In the genomic region with DNA sequence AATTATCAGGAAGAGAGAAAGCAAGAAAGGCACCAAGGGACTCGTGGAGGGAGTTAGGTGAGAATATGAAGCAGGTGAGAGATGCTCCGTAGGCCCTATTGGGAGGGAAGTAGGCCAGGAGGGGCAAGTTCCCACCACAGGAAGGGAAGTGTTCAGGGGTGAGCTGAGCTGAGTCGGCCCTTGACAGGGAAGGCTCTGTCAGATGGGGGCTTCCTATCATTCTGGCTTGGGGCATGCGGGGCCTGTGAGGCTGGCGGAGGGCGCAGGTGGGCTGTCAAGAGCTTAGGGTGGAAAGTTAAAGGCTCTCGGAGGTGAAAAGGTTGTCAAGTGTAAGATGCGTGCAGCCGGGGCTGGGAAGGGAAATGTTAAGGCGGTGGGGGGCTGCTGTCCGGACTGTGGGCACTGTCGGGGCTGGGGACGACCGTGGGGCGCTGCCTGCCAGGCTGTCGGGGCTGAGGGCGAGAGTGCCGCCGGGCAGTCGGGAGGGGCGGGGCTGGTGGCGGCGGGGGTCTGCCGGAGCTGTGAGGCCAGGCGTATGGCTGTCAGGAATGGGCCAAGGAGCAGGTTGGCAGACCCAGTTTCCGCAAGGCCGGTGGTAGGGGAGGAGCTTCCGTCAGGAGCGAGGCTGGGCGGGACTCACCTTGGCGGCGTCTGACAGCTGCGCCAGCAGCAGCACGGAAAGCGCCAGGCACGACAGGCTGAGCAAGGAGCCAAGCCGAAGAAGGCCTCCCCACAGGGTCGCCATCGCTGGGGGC, we compare ENCODE assay signal across 8 cellular contexts. TPM values are rescaled to one million over a fixed set of nuclear protein-coding genes. Genes with fewer than 3 reads are reported as not detected.
A peak's percentile ranks its signal among the peaks of the same experiment; 100 is the strongest.
DNase-seq lines count a peak whose midpoint lies in the region; ATAC-seq and TF ChIP-seq lines count a peak whose summit lies in the region.

No MANE protein-coding gene starts in this region.

- no peaks in the 10 kb centered on the region for H3K9me3 Mint-ChIP-seq in activated CD8-positive, alpha-beta T cell treated with anti-CD3 and anti-CD28 coated beads, Interleukin-2, amount 10 ng/mL, durations not matched to agents 7 days and 5 days (ENCODE audit: insufficient read depth)

- H3K4me1 ChIP-seq in mesodermal cell (ENCODE audit: control insufficient read depth, insufficient read depth, low read length, poor library complexity, severe bottlenecking): peaks cover 12% of the 10 kb centered on the region

- no peak for DNase-seq in BJ (ENCODE audit: low read depth)
- DNase-seq in NCI-H69 (lab: John Stamatoyannopoulos, UW): peak; percentile 94
- peak; percentile 86 for DNase-seq in activated CD8-positive, alpha-beta T cell treated with anti-CD3 and anti-CD28 coated beads, Interleukin-2, amount 10 ng/mL, durations not matched to agents 7 days and 5 days
- DNase-seq in effector CD4-positive, alpha-beta T cell: peak; percentile 60
- DNase-seq in stimulated activated CD8-positive, alpha-beta memory T cell treated with anti-CD3 and anti-CD28 coated beads, Interleukin-4, amount 100 ng/mL, for 1 hour (ENCODE audit: low read depth in 2 of 2, low spot score in 1 of 2): peak; percentile 58

- no peak for TF ChIP-seq CTCF in BJ (IDR thresholded peaks at IDR 0.05; ENCODE audit: insufficient read depth, low read depth, low read length)

- H3K36me3 ChIP-seq in BJ (ENCODE audit: control insufficient read depth, insufficient read depth, low read length): peaks cover 2% of the 10 kb centered on the region
- H3K36me3 ChIP-seq in mesodermal cell (ENCODE audit: control insufficient read depth, insufficient read depth, low read length): no peaks in the 10 kb centered on the region

- H3K27ac Mint-ChIP-seq in activated CD8-positive, alpha-beta T cell treated with anti-CD3 and anti-CD28 coated beads, Interleukin-2, amount 10 ng/mL, durations not matched to agents 7 days and 5 days: peak overlapping the region; percentile 94

- peak overlapping the region; percentile 90 for H3K4me3 ChIP-seq in BJ (ENCODE audit: low read depth, low read length)
- peak overlapping the region; percentile 76 for H3K4me3 ChIP-seq in mesodermal cell (ENCODE audit: extremely low read depth, insufficient read depth, low read length, poor library complexity, severe bottlenecking)

- H3K27me3 ChIP-seq in BJ (ENCODE audit: control insufficient read depth, insufficient read depth, low read length): no peaks in the 10 kb centered on the region

- CTCF ChIA-PET in BJ (lab: Yijun Ruan, JAX): interaction anchor here (0.9 to 1.6 kb wide), 5 partner anchors 49 to 174 kb away, joined by 3 to 5 read pairs (median 4); no protein-coding TSS in a partner anchor
- CTCF ChIA-PET in activated CD8-positive, alpha-beta T cell treated with anti-CD3 and anti-CD28 coated beads, Interleukin-2, amount 10 ng/mL, durations not matched to agents 7 days and 5 days (lab: Charles Lee): interaction anchor here (1.4 to 3.0 kb wide), 5 partner anchors 34 to 543 kb away, joined by 5 to 21 read pairs (median 9); no protein-coding TSS in a partner anchor

- peaks cover 35% of the 10 kb centered on the region for H3K4me1 Mint-ChIP-seq in activated CD8-positive, alpha-beta T cell treated with anti-CD3 and anti-CD28 coated beads, Interleukin-2, amount 10 ng/mL, durations not matched to agents 7 days and 5 days (ENCODE audit: low read depth)

- peaks cover 6% of the 10 kb centered on the region for H3K36me3 Mint-ChIP-seq in activated CD8-positive, alpha-beta T cell treated with anti-CD3 and anti-CD28 coated beads, Interleukin-2, amount 10 ng/mL, durations not matched to agents 7 days and 5 days (ENCODE audit: low read depth)

- no peaks in the 10 kb centered on the region for H3K9me3 ChIP-seq in mesodermal cell (ENCODE audit: control insufficient read depth, low read length)

- peak overlapping the region; percentile 94 for H3K4me3 Mint-ChIP-seq in activated CD8-positive, alpha-beta T cell treated with anti-CD3 and anti-CD28 coated beads, Interleukin-2, amount 10 ng/mL, durations not matched to agents 7 days and 5 days

- H3K27ac ChIP-seq in mesodermal cell (ENCODE audit: low read depth, low read length, severe bottlenecking): peak overlapping the region; percentile 83

- 6 to 9% methylated on average over 28 to 36 of the region's 39 CpGs for WGBS in mesodermal cell (ENCODE audit: insufficient coverage in 2 of 2), 2 experiments

- H3K27me3 Mint-ChIP-seq in activated CD8-positive, alpha-beta T cell treated with anti-CD3 and anti-CD28 coated beads, Interleukin-2, amount 10 ng/mL, durations not matched to agents 7 days and 5 days (ENCODE audit: low read depth): no peaks in the 10 kb centered on the region

- ATAC-seq in GM19324 (IDR thresholded peaks at IDR 0.05; ENCODE audit: low FRiP score, unreplicated experiment): peak; percentile 72
- peak; percentile 52 for ATAC-seq in HG03457 (IDR thresholded peaks at IDR 0.05; ENCODE audit: unreplicated experiment)
- ATAC-seq in activated CD8-positive, alpha-beta T cell treated with anti-CD3 and anti-CD28 coated beads, Interleukin-2, amount 10 ng/mL, durations not matched to agents 7 days and 5 days: peak; percentile 79

- POLR2A ChIA-PET in BJ (lab: Charles Lee): no interaction called here
- POLR2A ChIA-PET in activated CD8-positive, alpha-beta T cell treated with anti-CD3 and anti-CD28 coated beads, Interleukin-2, amount 10 ng/mL, durations not matched to agents 7 days and 5 days (lab: Charles Lee): interaction anchor here (0.6 to 2.2 kb wide), 15 partner anchors 14 to 285 kb away, joined by 3 to 14 read pairs (median 3); partner anchors contain the start of genes AKIP1, RPL27A and TRIM66

RNA-seq across cellular contexts. Expression of gene TMEM9B, which starts 0.5 kb away (rescaled TPM):
- 24.6 and 46.4 TPM in 2 replicates for polyA plus RNA-seq in BJ (2011; rRNA removed)
- 10.5 and 11.8 TPM in 2 replicates for polyA minus RNA-seq in BJ (2011; rRNA and poly(A)+ RNA removed)
- 10 to 100 TPM; 28.9 to 30.9 TPM for total RNA-seq in activated CD8-positive, alpha-beta T cell treated with anti-CD3 and anti-CD28 coated beads, Interleukin-2, amount 10 ng/mL, durations not matched to agents 7 days and 5 days
- polyA plus RNA-seq in mesodermal cell (2013, experiment 1 of 2): 27.6 TPM
- polyA plus RNA-seq in mesodermal cell (2013, experiment 2 of 2): 24.7 TPM

RNA-seq across cellular contexts. Expression of gene ASCL3, which starts 20.9 kb away (rescaled TPM):
- polyA plus RNA-seq in BJ (2011; rRNA removed): not detected in 2 replicates
- polyA minus RNA-seq in BJ (2011; rRNA and poly(A)+ RNA removed): not detected in 2 replicates
- not detected for total RNA-seq in activated CD8-positive, alpha-beta T cell treated with anti-CD3 and anti-CD28 coated beads, Interleukin-2, amount 10 ng/mL, durations not matched to agents 7 days and 5 days
- not detected for polyA plus RNA-seq in mesodermal cell (2013, experiment 1 of 2)
- not detected for polyA plus RNA-seq in mesodermal cell (2013, experiment 2 of 2)

RNA-seq across cellular contexts. Expression of gene C11orf16, which starts 31.0 kb away (rescaled TPM):
- not detected in 2 replicates for polyA plus RNA-seq in BJ (2011; rRNA removed)
- polyA minus RNA-seq in BJ (2011; rRNA and poly(A)+ RNA removed): not detected in 2 replicates
- not detected for total RNA-seq in activated CD8-positive, alpha-beta T cell treated with anti-CD3 and anti-CD28 coated beads, Interleukin-2, amount 10 ng/mL, durations not matched to agents 7 days and 5 days
- polyA plus RNA-seq in mesodermal cell (2013, experiment 1 of 2): not detected
- polyA plus RNA-seq in mesodermal cell (2013, experiment 2 of 2): not detected

RNA-seq across cellular contexts. Expression of gene NRIP3, which starts 40.1 kb away (rescaled TPM):
- 4.7 and 7.1 TPM in 2 replicates for polyA plus RNA-seq in BJ (2011; rRNA removed)
- 5.5 and 5.9 TPM in 2 replicates for polyA minus RNA-seq in BJ (2011; rRNA and poly(A)+ RNA removed)
- under 1 TPM; 0.11 to 0.47 TPM for total RNA-seq in activated CD8-positive, alpha-beta T cell treated with anti-CD3 and anti-CD28 coated beads, Interleukin-2, amount 10 ng/mL, durations not matched to agents 7 days and 5 days
- 3.6 TPM for polyA plus RNA-seq in mesodermal cell (2013, experiment 1 of 2)
- 2.6 TPM for polyA plus RNA-seq in mesodermal cell (2013, experiment 2 of 2)

RNA-seq across cellular contexts. Expression of gene AKIP1, which starts 52.8 kb away (rescaled TPM):
- polyA plus RNA-seq in BJ (2011; rRNA removed): 39.4 and 50.6 TPM in 2 replicates
- 6.3 and 7.4 TPM in 2 replicates for polyA minus RNA-seq in BJ (2011; rRNA and poly(A)+ RNA removed)
- total RNA-seq in activated CD8-positive, alpha-beta T cell treated with anti-CD3 and anti-CD28 coated beads, Interleukin-2, amount 10 ng/mL, durations not matched to agents 7 days and 5 days: 10 to 100 TPM; 26.8 to 27.2 TPM
- polyA plus RNA-seq in mesodermal cell (2013, experiment 1 of 2): 22.7 TPM
- polyA plus RNA-seq in mesodermal cell (2013, experiment 2 of 2): 20.2 TPM
